Comparison of ENCODE assay signal across 11 cellular contexts in the genomic region with DNA sequence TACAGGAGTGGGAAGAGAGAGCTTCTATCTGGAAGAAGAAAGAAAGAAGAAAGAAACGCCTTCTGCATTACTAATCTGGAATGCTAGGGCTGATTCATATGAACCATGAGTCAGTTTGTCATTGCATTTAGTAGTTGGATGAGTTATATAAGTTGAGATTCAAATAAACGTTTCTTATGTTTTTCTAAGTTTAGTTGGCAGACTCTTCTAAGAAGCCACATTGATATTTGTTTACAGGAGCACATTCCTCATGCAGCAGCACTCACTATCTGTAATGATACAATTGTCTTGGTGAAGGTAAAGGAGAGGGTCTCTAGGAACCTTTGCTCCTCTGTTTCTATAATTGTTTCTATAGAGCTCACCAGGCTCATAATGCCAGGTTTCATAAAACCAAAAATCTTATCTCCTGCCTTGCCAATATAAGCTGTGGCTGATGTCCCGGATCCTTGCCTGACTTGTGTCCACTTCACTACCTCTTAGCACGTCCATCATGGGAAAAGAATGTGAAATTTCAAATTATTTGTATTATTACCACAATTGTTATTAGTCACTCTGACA. TPM values are rescaled to one million over a fixed set of nuclear protein-coding genes. Genes with fewer than 3 reads are reported as not detected.
DNase-seq lines count a peak whose midpoint lies in the region; TF ChIP-seq lines count a peak whose summit lies in the region.
"Had no signal": no experiment of that assay in that cellular context is flagged by ENCODE, and none has a peak within 500 bp of the region (broad histone marks: within the 10 kb centered on the region; RNA-seq: fewer than 3 reads in every experiment).

No MANE protein-coding gene starts in this region.

- H3K4me1 ChIP-seq in esophagus squamous epithelium: peaks cover 0 to 50% (median 21%) of the 10 kb centered on the region in 3 donors
- H3K4me1 ChIP-seq: psoas muscle had no signal

- H3K27me3 Mint-ChIP-seq in progenitor cell of endocrine pancreas: peaks cover 3% of the 10 kb centered on the region

- CTCF ChIA-PET in RWPE1 (lab: Yijun Ruan, JAX): interaction anchor here (0.6 to 1.4 kb wide), 8 partner anchors 8 to 283 kb away, joined by 3 to 7 read pairs (median 4); no protein-coding TSS in a partner anchor

- WGBS in esophagus squamous epithelium, 2 donors: 23 to 37% methylated on average over 4 of the region's 4 CpGs

- no peak for TF ChIP-seq POLR2A in esophagus squamous epithelium (IDR thresholded peaks at IDR 0.05)

- POLR2A ChIA-PET in RWPE1 (lab: Yijun Ruan, JAX; ENCODE audit: low non-redundant PET): no interaction called here

- peaks cover 7% of the 10 kb centered on the region for H3K9me3 Mint-ChIP-seq in progenitor cell of endocrine pancreas (ENCODE audit: low read depth)

- no peaks in the 10 kb centered on the region for H3K27me3 ChIP-seq in esophagus squamous epithelium
- H3K27me3 ChIP-seq: adrenal gland had no signal

- H3K36me3 ChIP-seq in esophagus squamous epithelium: no peaks in the 10 kb centered on the region
- H3K36me3 ChIP-seq: adrenal gland had no signal

- H3K36me3 Mint-ChIP-seq in progenitor cell of endocrine pancreas (ENCODE audit: insufficient read depth): no peaks in the 10 kb centered on the region

- intact Hi-C loops in esophagus squamous epithelium (cut with DNase I): no loop called here

- peaks cover 0 to 5% (median 3%) of the 10 kb centered on the region in 3 donors for H3K9me3 ChIP-seq in esophagus squamous epithelium
- H3K9me3 ChIP-seq: adrenal gland, psoas muscle had no signal

- TF ChIP-seq CTCF in GM12872 (IDR thresholded peaks at IDR 0.05; ENCODE audit: insufficient read depth, low read depth, low read length): peak; percentile 21; the same call in 1 of the 3 replicates
- no peak for TF ChIP-seq CTCF in RWPE1 (conservative IDR thresholded peaks at IDR 0.05; ENCODE audit: low read depth)
- TF ChIP-seq CTCF in esophagus squamous epithelium (IDR thresholded peaks at IDR 0.05): peak in 2 of 6 experiments; percentile 40 to 49
- TF ChIP-seq CTCF in retinal pigment epithelial cell (conservative IDR thresholded peaks at IDR 0.05; ENCODE audit: low read depth, low read length): peak; percentile 50
- no peak for TF ChIP-seq CTCF in progenitor cell of endocrine pancreas (IDR thresholded peaks at IDR 0.05; ENCODE audit: unreplicated experiment)

- no peak overlapping the region for H3K4me3 Mint-ChIP-seq in progenitor cell of endocrine pancreas (ENCODE audit: low read depth)

- peak overlapping the region; percentile 93 for H3K27ac ChIP-seq in RWPE1
- H3K27ac ChIP-seq in esophagus squamous epithelium: peak overlapping the region; percentile 43 to 72 (median 54)
- H3K27ac ChIP-seq: adrenal gland, psoas muscle had no signal

- peak; percentile 82 for DNase-seq in RWPE1 (ENCODE audit: low spot score)
- DNase-seq in esophagus squamous epithelium (lab: John Stamatoyannopoulos, UW): no peak
- DNase-seq in retinal pigment epithelial cell (ENCODE audit: low read depth): peak; percentile 51
- DNase-seq in HuH-7 (ENCODE audit: low spot score): no peak
- DNase-seq in NCI-H187 (lab: John Stamatoyannopoulos, UW): no peak
- no peak for DNase-seq in progenitor cell of endocrine pancreas (ENCODE audit: low spot score, unreplicated experiment)
- DNase-seq: adrenal gland, psoas muscle, T-helper 9 cell had no signal

- no peak overlapping the region for H3K27ac Mint-ChIP-seq in progenitor cell of endocrine pancreas

- no peak overlapping the region for H3K4me3 ChIP-seq in esophagus squamous epithelium
- no peak overlapping the region for H3K4me3 ChIP-seq in retinal pigment epithelial cell (ENCODE audit: low read length)
- H3K4me3 ChIP-seq: adrenal gland, GM12878, psoas muscle had no signal

- peaks cover 2% of the 10 kb centered on the region for H3K4me1 Mint-ChIP-seq in progenitor cell of endocrine pancreas (ENCODE audit: low read depth)

RNA-seq across cellular contexts. Expression of a gene that starts 39.5 kb away (rescaled TPM):
- 100 to 1,000 TPM; 319 to 373 (median 338) TPM for total RNA-seq in esophagus squamous epithelium
- 0.55 and 0.69 TPM in 2 replicates for total RNA-seq in progenitor cell of endocrine pancreas

Comparison
In these comparisons a context has a peak if more than half of its experiments do, and no peak if none do; other contexts are left out.
1. CTCF ChIP-seq: peak in GM12872 (single experiment) and retinal pigment epithelial cell (single experiment); none in RWPE1 (single experiment) and progenitor cell of endocrine pancreas (single experiment).
2. DNase-seq: peak in RWPE1 (single experiment) and retinal pigment epithelial cell (single experiment); none in esophagus squamous epithelium (single experiment), HuH-7 (single experiment), NCI-H187 (0 of 2) and progenitor cell of endocrine pancreas (single experiment).
3. RNA of a gene that starts 39.5 kb away (total RNA-seq): 319 to 373 TPM in esophagus squamous epithelium; 0.55 to 0.69 TPM in progenitor cell of endocrine pancreas; every median in the first group is over 100 times any median in the second.